In genomic region chr19:53521373-53522202, GRCh38 we compare ENCODE assay signal across 8 cellular contexts. TPM values are rescaled to one million over a fixed set of nuclear protein-coding genes. Genes with fewer than 3 reads are reported as not detected.
DNase-seq lines count a peak whose midpoint lies in the region; ATAC-seq, FAIRE-seq and TF ChIP-seq lines count a peak whose summit lies in the region.

No MANE protein-coding gene starts in this region.

- H3K27me3 Mint-ChIP-seq in Caco-2 (ENCODE audit: insufficient read depth, unreplicated experiment) = no peaks in the 10 kb centered on the region

- 16 to 19% (median 17%) methylated on average over 33 of the region's 33 CpGs for WGBS in ovary, 3 donors

- H3K27me3 ChIP-seq in Caco-2 (replicated peaks; ENCODE audit: control insufficient read depth, insufficient read depth, low read length) (no peaks in the 10 kb centered on the region), PC-3 (ENCODE audit: low read length) (no peaks in the 10 kb centered on the region), endothelial cell of umbilical vein (ENCODE audit: control insufficient read depth in 2 of 2, insufficient read depth in 2 of 2, low read length in 2 of 2) (no peaks in the 10 kb centered on the region), ovary (no peaks in the 10 kb centered on the region)

- TF ChIP-seq POLR2A in endothelial cell of umbilical vein (IDR thresholded peaks at IDR 0.05; ENCODE audit: low read depth, low read length) (no peak), ovary (IDR thresholded peaks at IDR 0.05) (no peak)

- peaks cover 29% of the 10 kb centered on the region for H3K79me2 ChIP-seq in PC-3 (ENCODE audit: low read length)
- peaks cover 5% of the 10 kb centered on the region for H3K79me2 ChIP-seq in endothelial cell of umbilical vein (ENCODE audit: control insufficient read depth, insufficient read depth, low read length)

- TF ChIP-seq EP300 in ovary (IDR thresholded peaks at IDR 0.05) = no peak

- ATAC-seq in PC-3 (peak; percentile 35), HG03354 (IDR thresholded peaks at IDR 0.05; ENCODE audit: poor library complexity, severe bottlenecking, unreplicated experiment) (no peak), GM19351 (IDR thresholded peaks at IDR 0.05; ENCODE audit: unreplicated experiment) (no peak), GM18517 (IDR thresholded peaks at IDR 0.05; ENCODE audit: unreplicated experiment) (no peak)

- FAIRE-seq in endothelial cell of umbilical vein (lab: Jason Lieb, UNC) = peak; percentile 28

- CTCF ChIA-PET in Caco-2 (lab: Charles Lee) (interaction anchor here (1.0 to 1.2 kb wide), 2 partner anchors 97 to 139 kb away, joined by 3 to 4 read pairs; no protein-coding TSS in a partner anchor), PC-3 (lab: Charles Lee) (no interaction called here), endothelial cell of umbilical vein (lab: Charles Lee) (interaction anchor here (1.0 to 1.9 kb wide), 5 partner anchors 10 to 271 kb away, joined by 4 to 8 read pairs (median 4); no protein-coding TSS in a partner anchor)

- H3K4me2 ChIP-seq in PC-3 (ENCODE audit: low read length) (peak overlapping the region; percentile 93), endothelial cell of umbilical vein (ENCODE audit: insufficient read depth, low read length) (peak overlapping the region; percentile 67)

- H3K27ac ChIP-seq in PC-3 (ENCODE audit: low read length) = peak overlapping the region; percentile 34; the same call in 1 of the 2 replicates
- no peak overlapping the region for H3K27ac ChIP-seq in endothelial cell of umbilical vein (ENCODE audit: insufficient read depth, low read depth, low read length)
- H3K27ac ChIP-seq in ovary = no peak overlapping the region

- H4K20me1 ChIP-seq in PC-3 (ENCODE audit: low read length) (no peaks in the 10 kb centered on the region), endothelial cell of umbilical vein (replicated peaks; ENCODE audit: control insufficient read depth, extremely low read depth, insufficient read depth, low read length) (no peaks in the 10 kb centered on the region)

- H3K4me1 Mint-ChIP-seq in Caco-2 (ENCODE audit: low read depth, unreplicated experiment) = no peaks in the 10 kb centered on the region

- intact Hi-C loops in Caco-2 (cut with micrococcal nuclease; ENCODE audit: unreplicated experiment) = no loop called here
- intact Hi-C loops in PC-3 (cut with micrococcal nuclease) = loop anchor here (2.0 kb wide), 1 partner anchor 23 kb away; no protein-coding TSS in a partner anchor
- intact Hi-C loops in endothelial cell of umbilical vein (cut with micrococcal nuclease) = loop anchor here (2.0 kb wide), 1 partner anchor 91 kb away; the partner anchor contains the start of gene ZNF761
- intact Hi-C loops in ovary (cut with DNase I) = no loop called here

- H3K27ac Mint-ChIP-seq in Caco-2 (ENCODE audit: unreplicated experiment) = peak overlapping the region; percentile 85

- peak overlapping the region; percentile 78 for H3K4me3 ChIP-seq in Caco-2 (ENCODE audit: low read depth, low read length)
- peak overlapping the region; percentile 91 for H3K4me3 ChIP-seq in PC-3 (ENCODE audit: low read length)
- peak overlapping the region; percentile 63 to 79 (median 77) for H3K4me3 ChIP-seq in endothelial cell of umbilical vein (replicated peaks in 1 of 3; ENCODE audit: insufficient read depth in 1 of 3, low read depth in 1 of 3, low read length in 3 of 3)
- H3K4me3 ChIP-seq in ovary = peak overlapping the region; percentile 57

- TSS peak; percentile 46 for BruUV-seq in Caco-2 (replicated peaks; lab: Mats Ljungman, UMichigan)
- BruUV-seq in PC-3 (replicated peaks; lab: Mats Ljungman, UMichigan) = TSS peak; percentile 79
- BruUV-seq in endothelial cell of umbilical vein (replicated peaks; lab: Mats Ljungman, UMichigan) = TSS peak; percentile 18

- dilution Hi-C loops in endothelial cell of umbilical vein (cut with MboI; ENCODE audit: extremely low pct_ligation_motif_present, low sequenced_read_pairs) = no loop called here

- peak overlapping the region; percentile 99 for H2AFZ ChIP-seq in PC-3 (ENCODE audit: low read length)
- H2AFZ ChIP-seq in endothelial cell of umbilical vein (ENCODE audit: low read depth, low read length) = peak overlapping the region; percentile 95

- H3K36me3 ChIP-seq in Caco-2 (ENCODE audit: control insufficient read depth, insufficient read depth, low read length) = no peaks in the 10 kb centered on the region
- peaks cover 20% of the 10 kb centered on the region for H3K36me3 ChIP-seq in PC-3 (ENCODE audit: low read depth, low read length)
- no peaks in the 10 kb centered on the region for H3K36me3 ChIP-seq in endothelial cell of umbilical vein (ENCODE audit: control insufficient read depth in 2 of 2, extremely low read depth in 1 of 2, insufficient read depth in 2 of 2, low read length in 2 of 2)
- no peaks in the 10 kb centered on the region for H3K36me3 ChIP-seq in ovary

- H3K9me1 ChIP-seq in endothelial cell of umbilical vein (replicated peaks; ENCODE audit: control insufficient read depth, extremely low read depth, insufficient read depth, low read length) = no peaks in the 10 kb centered on the region

- TF ChIP-seq CTCF in Caco-2 (IDR thresholded peaks at IDR 0.05; ENCODE audit: insufficient read depth in 1 of 2, low read depth in 1 of 2, low read length in 1 of 2, severe bottlenecking in 1 of 2, unreplicated experiment in 1 of 2) (no peak), PC-3 (conservative IDR thresholded peaks at IDR 0.05; ENCODE audit: low read depth, low read length) (no peak), endothelial cell of umbilical vein (IDR thresholded peaks at IDR 0.05; ENCODE audit: extremely low read depth in 1 of 2, insufficient read depth in 1 of 2, low read depth in 1 of 2, low read length in 2 of 2) (no peak), ovary (IDR thresholded peaks at IDR 0.05) (no peak)

- H3K4me3 Mint-ChIP-seq in Caco-2 (ENCODE audit: unreplicated experiment) = peak overlapping the region; percentile 90

- H3K4me1 ChIP-seq in Caco-2 (no peaks in the 10 kb centered on the region), PC-3 (ENCODE audit: insufficient read depth, low read length) (peaks cover 5% of the 10 kb centered on the region; the same call in 1 of the 2 replicates), endothelial cell of umbilical vein (ENCODE audit: control insufficient read depth, extremely low read depth, insufficient read depth, low read length) (peaks cover 8% of the 10 kb centered on the region), ovary (ENCODE audit: insufficient read depth) (peaks cover 6% of the 10 kb centered on the region)

- H3K9ac ChIP-seq in PC-3 (ENCODE audit: low read length) = peak overlapping the region; percentile 83
- H3K9ac ChIP-seq in endothelial cell of umbilical vein (replicated peaks; ENCODE audit: extremely low read depth, insufficient read depth, low read length) = peak overlapping the region; percentile 42

- H3F3A ChIP-seq in PC-3 (ENCODE audit: low read length, unreplicated experiment) = no peaks in the 10 kb centered on the region

- no peaks in the 10 kb centered on the region for H3K9me2 ChIP-seq in PC-3 (replicated peaks; ENCODE audit: low read length)

- peaks cover 41% of the 10 kb centered on the region for H3K36me3 Mint-ChIP-seq in Caco-2 (ENCODE audit: insufficient read depth, unreplicated experiment)

- H3K9me3 Mint-ChIP-seq in Caco-2 (ENCODE audit: unreplicated experiment) = peaks cover 24% of the 10 kb centered on the region

- DNase-seq in Caco-2 (no peak), PC-3 (peak; percentile 12), endothelial cell of umbilical vein (ENCODE audit: low read depth, low spot score) (no peak), ovary (no peak), GDM1 (lab: John Stamatoyannopoulos, UW) (no peak)

- POLR2A ChIA-PET in Caco-2 (lab: Charles Lee) (interaction anchor here (1.2 to 1.5 kb wide), 2 partner anchors 17 to 98 kb away, joined by 3 to 4 read pairs; no protein-coding TSS in a partner anchor), PC-3 (lab: Charles Lee; ENCODE audit: unreplicated experiment) (interaction anchor here (0.6 kb wide), 1 partner anchor 188 kb away, joined by 3 read pairs; the partner anchor contains the start of gene ZNF845), endothelial cell of umbilical vein (lab: Charles Lee) (interaction anchor here (0.8 kb wide), 1 partner anchor 679 kb away, joined by 3 read pairs; the partner anchor contains the start of gene RPS9)

- H3K9me3 ChIP-seq in Caco-2 (peaks cover 13% of the 10 kb centered on the region), PC-3 (ENCODE audit: low read length) (peaks cover 8% of the 10 kb centered on the region; the same call in 1 of the 2 replicates), endothelial cell of umbilical vein (replicated peaks; ENCODE audit: control insufficient read depth, insufficient read depth, low read length) (no peaks in the 10 kb centered on the region), ovary (no peaks in the 10 kb centered on the region)

TF ChIP-seq in endothelial cell of umbilical vein, 7 proteins besides CTCF, POLR2A, EP300 and RAD21 (continues in another document):
- TF ChIP-seq GATA2 (IDR thresholded peaks at IDR 0.05; ENCODE audit: insufficient read depth, insufficient read length, low read depth, low read length) (no peak), EZH2 (IDR thresholded peaks at IDR 0.05; ENCODE audit: borderline replicate concordance, low read depth, low read length, severe bottlenecking) (no peak), MYC (IDR thresholded peaks at IDR 0.05; ENCODE audit: low read depth, low read length) (no peak)

RNA-seq across cellular contexts. Expression of gene ZNF331, which starts 16.4 kb away (rescaled TPM):
- total RNA-seq in Caco-2 (2022) (42.2 and 42.6 TPM in 2 replicates), PC-3 (2014; rRNA removed) (28.0 and 32.5 TPM in 2 replicates), endothelial cell of umbilical vein (11.2 TPM in 2 replicates), ovary (100 to 1,000 TPM in 5 of 7 donors, 10 to 100 TPM in 2; 52.0 to 365 (median 150) TPM)
- polyA plus RNA-seq in endothelial cell of umbilical vein (3.9 and 6.2 TPM in 2 replicates), ovary (10 to 100 TPM; 23.7 to 24.6 TPM)
- 2.3 and 3.6 TPM in 2 replicates for polyA plus RNA-seq in endothelial cell of umbilical vein (2011; cell fraction: cytosol; rRNA removed)
- polyA plus RNA-seq in endothelial cell of umbilical vein (2011; cell fraction: nucleus; rRNA removed) = 18.4 and 27.7 TPM in 2 replicates
- 6.9 and 7.0 TPM in 2 replicates for polyA plus RNA-seq in endothelial cell of umbilical vein (2012)
- 6.4 and 9.2 TPM in 2 replicates for polyA minus RNA-seq in endothelial cell of umbilical vein
- polyA minus RNA-seq in endothelial cell of umbilical vein (2011; cell fraction: cytosol; rRNA and poly(A)+ RNA removed) = 5.1 TPM
- 10.5 and 11.8 TPM in 2 replicates for polyA minus RNA-seq in endothelial cell of umbilical vein (2011; cell fraction: nucleus; rRNA and poly(A)+ RNA removed)

RNA-seq across cellular contexts. Expression of gene ZNF813, which starts 54.1 kb away (rescaled TPM):
- total RNA-seq in Caco-2 (2022) (7.4 and 7.9 TPM in 2 replicates), PC-3 (2014; rRNA removed) (3.5 and 4.4 TPM in 2 replicates), endothelial cell of umbilical vein (2.3 TPM in 2 replicates), ovary (1 to 10 TPM; 2.0 to 6.0 (median 3.2) TPM)
- polyA plus RNA-seq in endothelial cell of umbilical vein (0.37 and 0.47 TPM in 2 replicates), ovary (1 to 10 TPM; 1.9 to 2.1 TPM)
- polyA plus RNA-seq in endothelial cell of umbilical vein (2011; cell fraction: cytosol; rRNA removed) = 0.68 and 0.85 TPM in 2 replicates
- polyA plus RNA-seq in endothelial cell of umbilical vein (2011; cell fraction: nucleus; rRNA removed) = 0.78 and 1.0 TPM in 2 replicates
- 1.4 and 2.4 TPM in 2 replicates for polyA plus RNA-seq in endothelial cell of umbilical vein (2012)
- polyA minus RNA-seq in endothelial cell of umbilical vein = 2.8 TPM in 2 replicates
- polyA minus RNA-seq in endothelial cell of umbilical vein (2011; cell fraction: cytosol; rRNA and poly(A)+ RNA removed) = 1.0 TPM
- polyA minus RNA-seq in endothelial cell of umbilical vein (2011; cell fraction: nucleus; rRNA and poly(A)+ RNA removed) = 2.5 and 2.6 TPM in 2 replicates

Comparison
In these comparisons a context has a peak if more than half of its experiments do, and no peak if none do; other contexts are left out.
1. intact Hi-C loops: an anchor here in PC-3 (2.0 kb wide) and endothelial cell of umbilical vein (2.0 kb wide); none called in Caco-2 and ovary.